10 cellular contexts compared by ENCODE assay signal in genomic region chr11:28106351-28107043, GRCh38. TPM values are rescaled to one million over a fixed set of nuclear protein-coding genes. Genes with fewer than 3 reads are reported as not detected.
DNase-seq lines count a peak whose midpoint lies in the region; ATAC-seq and TF ChIP-seq lines count a peak whose summit lies in the region.
"Had no signal": no experiment of that assay in that cellular context is flagged by ENCODE, and none has a peak within 500 bp of the region (broad histone marks: within the 10 kb centered on the region; RNA-seq: fewer than 3 reads in every experiment).

No MANE protein-coding gene starts in this region.

- peak overlapping the region; percentile 92 for H3K4me2 ChIP-seq in skeletal muscle satellite cell (ENCODE audit: low read length)

- no peak for ATAC-seq in activated CD8-positive, alpha-beta memory T cell treated with anti-CD3 and anti-CD28 coated beads, Interleukin-2, amount 10 ng/mL, durations not matched to agents 7 days and 5 days
- ATAC-seq in RWPE2 (ENCODE audit: low read depth) = no peak
- no peak for ATAC-seq in mucosa of descending colon
- ATAC-seq: right cardiac atrium had no signal

- peak overlapping the region; percentile 91 for H3K9ac ChIP-seq in skeletal muscle satellite cell (ENCODE audit: low read depth, low read length)

- peaks cover 42% of the 10 kb centered on the region for H3K4me1 Mint-ChIP-seq in activated CD8-positive, alpha-beta memory T cell treated with anti-CD3 and anti-CD28 coated beads, Interleukin-2, amount 10 ng/mL, durations not matched to agents 7 days and 5 days

- H3K4me1 ChIP-seq in RWPE2 (ENCODE audit: insufficient read depth, poor library complexity, severe bottlenecking) (peaks cover 52% of the 10 kb centered on the region), skeletal muscle satellite cell (ENCODE audit: control insufficient read depth, insufficient read depth, low read length) (peaks cover 48% of the 10 kb centered on the region), mucosa of descending colon (ENCODE audit: low read depth) (peaks cover 27% of the 10 kb centered on the region)

- no peaks in the 10 kb centered on the region for H3K9me3 Mint-ChIP-seq in activated CD8-positive, alpha-beta memory T cell treated with anti-CD3 and anti-CD28 coated beads, Interleukin-2, amount 10 ng/mL, durations not matched to agents 7 days and 5 days (ENCODE audit: low read depth)

- H3K4me3 Mint-ChIP-seq in activated CD8-positive, alpha-beta memory T cell treated with anti-CD3 and anti-CD28 coated beads, Interleukin-2, amount 10 ng/mL, durations not matched to agents 7 days and 5 days = peak overlapping the region; percentile 99

- H3K36me3 ChIP-seq in RWPE2 (ENCODE audit: low read depth) = peaks cover 8% of the 10 kb centered on the region; the same call in 1 of the 2 replicates
- H3K36me3 ChIP-seq in skeletal muscle satellite cell (ENCODE audit: insufficient read depth, low read length) = no peaks in the 10 kb centered on the region
- peaks cover 3% of the 10 kb centered on the region for H3K36me3 ChIP-seq in mucosa of descending colon (ENCODE audit: low read depth)

- TF ChIP-seq CTCF in RWPE2 (IDR thresholded peaks at IDR 0.05; ENCODE audit: poor library complexity, severe bottlenecking) (no peak), epithelial cell of proximal tubule (conservative IDR thresholded peaks at IDR 0.05; ENCODE audit: low read depth, low read length) (no peak), mucosa of descending colon (IDR thresholded peaks at IDR 0.05) (no peak)

- no peak for DNase-seq in activated CD8-positive, alpha-beta memory T cell treated with anti-CD3 and anti-CD28 coated beads, Interleukin-2, amount 10 ng/mL, durations not matched to agents 7 days and 5 days
- no peak for DNase-seq in activated CD8-positive, alpha-beta memory T cell treated with anti-CD3 and anti-CD28 coated beads, Interleukin-2, amount 50 U/mL, for 4 hours
- DNase-seq in RWPE2 (ENCODE audit: low spot score) (no peak), epithelial cell of proximal tubule (ENCODE audit: low read depth) (no peak), COLO829 (ENCODE audit: low spot score) (no peak), NCI-H146 (lab: John Stamatoyannopoulos, UW) (no peak), mucosa of descending colon (no peak)
- DNase-seq: NCI-H510A, right cardiac atrium had no signal

- H3K27me3 ChIP-seq in RWPE2 (ENCODE audit: insufficient read depth, poor library complexity, severe bottlenecking) (no peaks in the 10 kb centered on the region), skeletal muscle satellite cell (ENCODE audit: control insufficient read depth, insufficient read depth, low read length) (no peaks in the 10 kb centered on the region)

- CTCF ChIA-PET in activated CD8-positive, alpha-beta memory T cell treated with anti-CD3 and anti-CD28 coated beads, Interleukin-2, amount 10 ng/mL, durations not matched to agents 7 days and 5 days (lab: Charles Lee) = interaction anchor here (1.0 kb wide), 2 partner anchors 10 to 17 kb away, joined by 3 read pairs; no protein-coding TSS in a partner anchor

- no peaks in the 10 kb centered on the region for H3K27me3 Mint-ChIP-seq in activated CD8-positive, alpha-beta memory T cell treated with anti-CD3 and anti-CD28 coated beads, Interleukin-2, amount 10 ng/mL, durations not matched to agents 7 days and 5 days

- H3K4me3 ChIP-seq in RWPE2 (ENCODE audit: severe bottlenecking) (peak overlapping the region; percentile 59), epithelial cell of proximal tubule (ENCODE audit: low read depth, low read length) (peak overlapping the region; percentile 90), skeletal muscle satellite cell (ENCODE audit: low read length) (peak overlapping the region; percentile 85), mucosa of descending colon (no peak overlapping the region)

- H3K27ac Mint-ChIP-seq in activated CD8-positive, alpha-beta memory T cell treated with anti-CD3 and anti-CD28 coated beads, Interleukin-2, amount 10 ng/mL, durations not matched to agents 7 days and 5 days = peak overlapping the region; percentile 82

- peaks cover 17% of the 10 kb centered on the region for H3K36me3 Mint-ChIP-seq in activated CD8-positive, alpha-beta memory T cell treated with anti-CD3 and anti-CD28 coated beads, Interleukin-2, amount 10 ng/mL, durations not matched to agents 7 days and 5 days

- H3K9me3 ChIP-seq in RWPE2 (ENCODE audit: severe bottlenecking) (no peaks in the 10 kb centered on the region), skeletal muscle satellite cell (replicated peaks; ENCODE audit: low read length) (no peaks in the 10 kb centered on the region), mucosa of descending colon (no peaks in the 10 kb centered on the region)

- intact Hi-C loops in mucosa of descending colon (cut with DNase I, micrococcal nuclease) = no loop called here

- H3K27ac ChIP-seq in RWPE2 (ENCODE audit: poor library complexity, severe bottlenecking) = peak overlapping the region; percentile 80

RNA-seq across cellular contexts. Expression of gene KIF18A, which starts 1.5 kb away (rescaled TPM):
- 10 to 100 TPM; 26.6 to 35.5 TPM for total RNA-seq in activated CD8-positive, alpha-beta memory T cell treated with anti-CD3 and anti-CD28 coated beads, Interleukin-2, amount 10 ng/mL, durations not matched to agents 7 days and 5 days
- total RNA-seq in epithelial cell of proximal tubule (15.7 and 20.5 TPM in 2 replicates), mucosa of descending colon (1 to 10 TPM; 1.9 to 4.3 (median 2.5) TPM)
- 10.6 and 12.2 TPM in 2 replicates for total RNA-seq in skeletal muscle satellite cell (2012; rRNA removed)

RNA-seq across cellular contexts. Expression of gene METTL15, which starts 1.7 kb away (rescaled TPM):
- 10 to 100 TPM; 13.6 to 18.0 TPM for total RNA-seq in activated CD8-positive, alpha-beta memory T cell treated with anti-CD3 and anti-CD28 coated beads, Interleukin-2, amount 10 ng/mL, durations not matched to agents 7 days and 5 days
- total RNA-seq in epithelial cell of proximal tubule (8.7 and 9.1 TPM in 2 replicates), mucosa of descending colon (10 to 100 TPM; 16.4 to 23.2 (median 17.1) TPM)
- 11.7 and 15.1 TPM in 2 replicates for total RNA-seq in skeletal muscle satellite cell (2012; rRNA removed)
